In the genomic region with DNA sequence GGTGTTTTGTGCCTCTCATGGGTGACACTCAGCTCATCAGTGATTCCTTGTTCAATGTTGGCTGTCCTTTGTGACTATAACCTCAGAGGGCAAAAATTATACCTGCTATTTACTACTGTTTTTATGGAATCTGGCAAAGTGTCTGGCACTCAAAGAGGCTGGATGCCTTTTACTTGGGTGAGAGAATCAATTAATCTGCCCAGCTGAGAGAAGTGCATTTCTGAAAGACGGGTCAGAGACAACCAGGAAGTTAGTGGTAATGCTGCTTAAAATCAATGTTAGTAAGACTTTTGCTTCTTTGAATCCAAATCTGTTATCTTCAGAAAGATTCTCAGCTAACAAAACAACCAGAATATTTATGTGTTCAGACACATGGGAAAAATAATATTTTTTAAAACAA, we compare ENCODE assay signal across 18 cellular contexts.
"Had no signal": no experiment of that assay in that cellular context is flagged by ENCODE, and none has a peak within 500 bp of the region (broad histone marks: within the 10 kb centered on the region; RNA-seq: fewer than 3 reads in every experiment).

No MANE protein-coding gene starts in this region.

- H3K9me3 ChIP-seq: lower lobe of right lung, prostate gland, right lobe of liver, thoracic aorta had no signal

- H3K4me3 Mint-ChIP-seq: activated T-helper 1 cell treated with anti-CD3 and anti-CD28 coated beads, Interleukin-12 subunit alpha, Interleukin-12 subunit beta, Interleukin-2, Interleukin-4 antibody, amounts not matched to agents 30 ng/mL and 10 ng/mL and 1 ng/mL, durations not matched to agents 14 hours and 24 hours and 36 hours; brain; endodermal cell; naive B cell; stimulated activated naive CD8-positive, alpha-beta T cell treated with anti-CD3 and anti-CD28 coated beads, Interleukin-15, Interleukin-2, amounts not matched to agents 100 ng/mL and 50 ng/mL, for 24 hours had no signal

- H3K36me3 Mint-ChIP-seq: brain, naive B cell had no signal

- H3K4me1 Mint-ChIP-seq: endodermal cell, naive B cell had no signal

- H3K9me3 Mint-ChIP-seq: brain; endodermal cell; stimulated activated naive CD8-positive, alpha-beta T cell treated with anti-CD3 and anti-CD28 coated beads, Interleukin-15, Interleukin-2, amounts not matched to agents 100 ng/mL and 50 ng/mL, for 24 hours had no signal

- DNase-seq: activated CD4-positive, alpha-beta T cell treated with anti-CD3 and anti-CD28 coated beads, Interleukin-2, amount 50 U/mL, for 48 hours; activated CD4-positive, CD25-positive, alpha-beta regulatory T cell; activated naive CD4-positive, alpha-beta T cell treated with Interleukin-2 at 50 U/mL for 16 hours; dermis blood vessel endothelial cell; endodermal cell; erythroblast; hippocampal formation; left cardiac atrium; lower lobe of right lung; naive B cell; right lobe of liver; stimulated activated CD4-positive, alpha-beta T cell treated with anti-CD3 and anti-CD28 coated beads, Interleukin-12 subunit alpha, Interleukin-12 subunit beta, amount 100 ng/mL, for 4 hours; stimulated activated CD4-positive, alpha-beta T cell treated with anti-CD3 and anti-CD28 coated beads, Interleukin-2, amount 100 ng/mL, for 48 hours had no signal

- H3K27me3 ChIP-seq: right lobe of liver had no signal

- H3K27me3 Mint-ChIP-seq: naive B cell; stimulated activated naive CD8-positive, alpha-beta T cell treated with anti-CD3 and anti-CD28 coated beads, Interleukin-15, Interleukin-2, amounts not matched to agents 100 ng/mL and 50 ng/mL, for 24 hours had no signal

- ATAC-seq: left cardiac atrium, lower lobe of right lung, right lobe of liver had no signal

- H3K27ac ChIP-seq: lower lobe of right lung, prostate gland, right lobe of liver, thoracic aorta had no signal

- H3K27ac Mint-ChIP-seq: activated T-helper 1 cell treated with anti-CD3 and anti-CD28 coated beads, Interleukin-12 subunit alpha, Interleukin-12 subunit beta, Interleukin-2, Interleukin-4 antibody, amounts not matched to agents 30 ng/mL and 10 ng/mL and 1 ng/mL, durations not matched to agents 14 hours and 24 hours and 36 hours; brain; endodermal cell; naive B cell; stimulated activated naive CD8-positive, alpha-beta T cell treated with anti-CD3 and anti-CD28 coated beads, Interleukin-15, Interleukin-2, amounts not matched to agents 100 ng/mL and 50 ng/mL, for 24 hours had no signal
